Comparison of ENCODE assay signal across 22 cellular contexts in the genomic region with DNA sequence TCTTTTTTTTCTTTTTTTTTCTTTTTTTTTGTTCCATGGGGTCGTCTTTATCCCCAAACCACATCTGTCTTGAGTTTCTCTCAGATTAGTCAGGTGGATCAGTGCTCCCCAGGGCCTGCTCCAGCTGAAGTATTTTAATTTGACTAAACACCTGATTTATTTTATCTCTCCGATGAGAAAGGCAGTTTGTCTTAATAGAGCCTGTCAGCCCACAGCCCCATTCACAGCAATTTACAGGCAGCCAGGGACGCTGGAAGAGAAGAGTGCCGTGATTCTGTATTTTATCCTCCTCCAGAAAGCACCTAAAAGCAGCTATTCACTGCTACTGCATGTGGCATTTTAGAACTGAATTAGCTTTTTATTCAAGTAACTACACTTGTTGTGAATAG.
DNase-seq lines count a peak whose midpoint lies in the region; ATAC-seq, FAIRE-seq and TF ChIP-seq lines count a peak whose summit lies in the region.
"Had no signal": no experiment of that assay in that cellular context is flagged by ENCODE, and none has a peak within 500 bp of the region (broad histone marks: within the 10 kb centered on the region; RNA-seq: fewer than 3 reads in every experiment).

No MANE protein-coding gene starts in this region.

- H3K4me1 Mint-ChIP-seq in neural crest cell, result peaks cover 55% of the 10 kb centered on the region
- H3K4me1 Mint-ChIP-seq: activated T-helper 17 cell treated with anti-CD3 and anti-CD28 coated beads, Interleukin-2, amount 50 U/mL, for 72 hours; IgD-negative memory B cell had no signal

- no peak for TF ChIP-seq CTCF in OCI-LY3 (IDR thresholded peaks at IDR 0.05; ENCODE audit: low read depth, low read length)
- TF ChIP-seq CTCF in neural crest cell (conservative IDR thresholded peaks at IDR 0.05), result no peak
- no peak for TF ChIP-seq CTCF in tibial artery (IDR thresholded peaks at IDR 0.05)

- DNase-seq in NCI-H1092 (lab: John Stamatoyannopoulos, UW), result peak; percentile 26
- DNase-seq in neural crest cell (ENCODE audit: low read depth, low spot score), result no peak
- no peak for DNase-seq in GM12891 (ENCODE audit: insufficient read length, low spot score)
- no peak for DNase-seq in tibial artery
- DNase-seq: activated CD8-positive, alpha-beta memory T cell treated with anti-CD3 and anti-CD28 coated beads for 24 hours; adrenal gland; Calu3; effector memory CD4-positive, alpha-beta T cell; GDM1; kidney glomerular epithelial cell; pancreas; Peyer's patch; SW 1271 had no signal

- no peak for FAIRE-seq in GM12891 (lab: Jason Lieb, UNC)
- FAIRE-seq: pancreas had no signal

- no peak for TF ChIP-seq POLR2A in GM18505 (IDR thresholded peaks at IDR 0.05; ENCODE audit: borderline replicate concordance, extremely low read depth, insufficient read depth, insufficient read length)
- no peak for TF ChIP-seq POLR2A in GM12891 (IDR thresholded peaks at IDR 0.05; ENCODE audit: low read depth, low read length)

- no peaks in the 10 kb centered on the region for H3K9me3 ChIP-seq in OCI-LY3 (ENCODE audit: insufficient read depth, low read length)
- H3K9me3 ChIP-seq in tibial artery, result no peaks in the 10 kb centered on the region
- H3K9me3 ChIP-seq: adrenal gland, mucosa of descending colon, pancreas, Peyer's patch had no signal

- no peaks in the 10 kb centered on the region for H3K79me2 ChIP-seq in OCI-LY3 (ENCODE audit: low read length)

- no peaks in the 10 kb centered on the region for H3K27me3 Mint-ChIP-seq in neural crest cell (ENCODE audit: low read depth)
- H3K27me3 Mint-ChIP-seq: activated T-helper 17 cell treated with anti-CD3 and anti-CD28 coated beads, Interleukin-2, amount 50 U/mL, for 72 hours; IgD-negative memory B cell had no signal

- peak overlapping the region; percentile 57 for H3K4me2 ChIP-seq in OCI-LY3 (ENCODE audit: low read length)

- H3K27ac Mint-ChIP-seq in neural crest cell (ENCODE audit: unreplicated experiment), result peak overlapping the region; percentile 91
- H3K27ac Mint-ChIP-seq: activated T-helper 17 cell treated with anti-CD3 and anti-CD28 coated beads, Interleukin-2, amount 50 U/mL, for 72 hours had no signal

- no peaks in the 10 kb centered on the region for H3K36me3 Mint-ChIP-seq in neural crest cell (ENCODE audit: low read depth)
- H3K36me3 Mint-ChIP-seq: IgD-negative memory B cell had no signal

- ATAC-seq in GM18505 (IDR thresholded peaks at IDR 0.05; ENCODE audit: unreplicated experiment) (peak; percentile 18), GM18909 (IDR thresholded peaks at IDR 0.05; ENCODE audit: poor library complexity, unreplicated experiment) (no peak), GM21381 (IDR thresholded peaks at IDR 0.05; ENCODE audit: unreplicated experiment) (no peak)
- ATAC-seq: activated T-helper 17 cell treated with anti-CD3 and anti-CD28 coated beads, Interleukin-2, amount 50 U/mL, for 72 hours; mucosa of descending colon had no signal

- no peaks in the 10 kb centered on the region for H3K9me3 Mint-ChIP-seq in neural crest cell
- H3K9me3 Mint-ChIP-seq: activated T-helper 17 cell treated with anti-CD3 and anti-CD28 coated beads, Interleukin-2, amount 50 U/mL, for 72 hours had no signal

- intact Hi-C loops in tibial artery (cut with DNase I; ENCODE audit: low total_unique reads), result no loop called here

- peak overlapping the region; percentile 17; the same call in 1 of the 2 replicates for H3K27ac ChIP-seq in OCI-LY3 (ENCODE audit: low read length)
- H3K27ac ChIP-seq in tibial artery, result no peak overlapping the region
- H3K27ac ChIP-seq: adrenal gland, pancreas, Peyer's patch, skin epidermis, VCaP had no signal

- peak overlapping the region; percentile 78 for H3K4me3 Mint-ChIP-seq in neural crest cell
- H3K4me3 Mint-ChIP-seq: activated T-helper 17 cell treated with anti-CD3 and anti-CD28 coated beads, Interleukin-2, amount 50 U/mL, for 72 hours; IgD-negative memory B cell had no signal

- no peaks in the 10 kb centered on the region; the same call in 1 of the 2 replicates for H3K27me3 ChIP-seq in OCI-LY3 (ENCODE audit: low read depth, low read length)
- no peaks in the 10 kb centered on the region for H3K27me3 ChIP-seq in tibial artery
- H3K27me3 ChIP-seq: adrenal gland, pancreas, Peyer's patch had no signal

- peak overlapping the region; percentile 19 for H3K4me3 ChIP-seq in OCI-LY3 (ENCODE audit: low read length)
- no peak overlapping the region for H3K4me3 ChIP-seq in tibial artery
- H3K4me3 ChIP-seq: adrenal gland, mucosa of descending colon, pancreas, Peyer's patch, skin epidermis had no signal

- no peak overlapping the region for H2AFZ ChIP-seq in OCI-LY3 (ENCODE audit: low read depth, low read length)

- no peaks in the 10 kb centered on the region for H3K36me3 ChIP-seq in OCI-LY3 (replicated peaks; ENCODE audit: low read depth, low read length)
- H3K36me3 ChIP-seq in tibial artery, result no peaks in the 10 kb centered on the region
- H3K36me3 ChIP-seq: adrenal gland, pancreas, Peyer's patch had no signal

- H4K20me1 ChIP-seq in OCI-LY3 (ENCODE audit: insufficient read depth, low read length), result no peaks in the 10 kb centered on the region

- H3K4me1 ChIP-seq in OCI-LY3 (ENCODE audit: low read length) (peaks cover 18% of the 10 kb centered on the region), tibial artery (peaks cover 0 to 28% (median 15%) of the 10 kb centered on the region in 4 donors)
- H3K4me1 ChIP-seq: adrenal gland, Peyer's patch had no signal

- H3K9ac ChIP-seq in OCI-LY3 (ENCODE audit: low read length), result 0 out of 2 replicates have a peak overlapping the region, but pooled peaks have one; percentile 4

TF ChIP-seq in GM12891, 5 proteins besides CTCF, POLR2A, EP300 and RAD21:
- TF ChIP-seq POU2F2 (IDR thresholded peaks at IDR 0.05; ENCODE audit: low read depth, low read length), result no peak
- no peak for TF ChIP-seq SPI1 (IDR thresholded peaks at IDR 0.05; ENCODE audit: low read depth, low read length)
- no peak for TF ChIP-seq TAF1 (IDR thresholded peaks at IDR 0.05; ENCODE audit: low read depth, low read length)
- TF ChIP-seq POLR2AphosphoS5 (IDR thresholded peaks at IDR 0.05; ENCODE audit: low read depth, low read length), result no peak
- no peak for TF ChIP-seq PAX5 (IDR thresholded peaks at IDR 0.05; ENCODE audit: insufficient read depth, low read length, severe bottlenecking)
